ENCODE assay signal across 23 cellular contexts in the genomic region with DNA sequence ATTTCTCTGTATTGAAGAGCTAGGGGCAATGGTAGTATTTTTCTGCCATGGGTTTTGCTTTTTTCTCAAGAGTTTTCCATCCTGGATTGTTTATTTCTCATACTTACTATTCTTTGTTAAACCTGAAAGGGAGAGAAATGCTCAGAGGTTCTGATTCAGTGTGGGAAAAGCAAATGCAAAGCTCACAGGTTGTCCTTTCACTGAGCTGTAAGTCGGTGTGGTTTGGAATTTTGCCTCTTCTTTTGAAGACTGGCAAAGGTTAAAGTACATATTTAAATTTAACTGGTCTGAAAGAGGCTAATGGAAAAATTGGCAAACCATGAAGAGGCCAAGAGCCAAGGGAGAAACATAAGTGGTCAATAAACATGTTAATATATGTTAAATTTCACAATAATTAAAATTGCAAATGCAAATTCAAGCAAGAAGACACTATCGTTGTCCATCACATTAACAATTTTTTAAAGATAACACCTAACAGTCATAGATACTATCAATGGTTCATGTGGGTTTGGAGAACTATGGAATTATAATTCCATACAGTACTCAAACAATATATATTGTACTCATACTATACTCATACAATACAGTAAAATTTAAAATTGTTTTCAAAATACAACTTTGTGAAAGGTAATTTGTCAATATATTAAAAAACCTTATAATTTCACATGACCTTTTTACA.
"Had no signal": no experiment of that assay in that cellular context is flagged by ENCODE, and none has a peak within 500 bp of the region (broad histone marks: within the 10 kb centered on the region; RNA-seq: fewer than 3 reads in every experiment).

No MANE protein-coding gene starts in this region.

- H3K27me3 ChIP-seq: colonic mucosa, foreskin keratinocyte, hepatocyte, left lung, pancreas, spleen, testis, tibial nerve had no signal

- H3K36me3 Mint-ChIP-seq: natural killer cell treated with Interleukin-12 subunit alpha and Interleukin-12 subunit beta and Interleukin-15 and Interleukin-18, amount 100 ng/mL, for 72 hours; stimulated activated memory B cell treated with anti-CD40 and anti-IgM and Interleukin-4, amounts not matched to agents 10 μg/mL and 1 μg/mL and 100 μg/mL, for 72 hours had no signal

- H3K4me1 ChIP-seq: colonic mucosa, pancreas had no signal

- H3K9me3 ChIP-seq: colonic mucosa, left lung, pancreas, spleen, testis, tibial nerve had no signal

- H2AFZ ChIP-seq: hepatocyte had no signal

- H3K4me3 Mint-ChIP-seq: natural killer cell treated with Interleukin-12 subunit alpha and Interleukin-12 subunit beta and Interleukin-15 and Interleukin-18, amount 100 ng/mL, for 72 hours; stimulated activated memory B cell treated with anti-CD40 and anti-IgM and Interleukin-4, amounts not matched to agents 10 μg/mL and 1 μg/mL and 100 μg/mL, for 72 hours; stimulated activated naive CD8-positive, alpha-beta T cell treated with anti-CD3 and anti-CD28 coated beads, Interleukin-15, Interleukin-2, amounts not matched to agents 100 ng/mL and 50 ng/mL, for 24 hours had no signal

- H3K27ac ChIP-seq: colonic mucosa, foreskin keratinocyte, hepatocyte, left lung, pancreas, spleen, testis, tibial nerve had no signal

- H3K4me3 ChIP-seq: colonic mucosa, hepatocyte, left lung, lung, pancreas, spleen, testis, tibial nerve had no signal

- H3K4me1 Mint-ChIP-seq: stimulated activated memory B cell treated with anti-CD40 and anti-IgM and Interleukin-4, amounts not matched to agents 10 μg/mL and 1 μg/mL and 100 μg/mL, for 72 hours had no signal

- H3K79me2 ChIP-seq: hepatocyte had no signal

- H3K9me3 Mint-ChIP-seq: natural killer cell treated with Interleukin-12 subunit alpha and Interleukin-12 subunit beta and Interleukin-15 and Interleukin-18, amount 100 ng/mL, for 72 hours; stimulated activated memory B cell treated with anti-CD40 and anti-IgM and Interleukin-4, amounts not matched to agents 10 μg/mL and 1 μg/mL and 100 μg/mL, for 72 hours had no signal

- H3K27me3 Mint-ChIP-seq: natural killer cell treated with Interleukin-12 subunit alpha and Interleukin-12 subunit beta and Interleukin-15 and Interleukin-18, amount 100 ng/mL, for 72 hours; progenitor cell of endocrine pancreas; stimulated activated memory B cell treated with anti-CD40 and anti-IgM and Interleukin-4, amounts not matched to agents 10 μg/mL and 1 μg/mL and 100 μg/mL, for 72 hours; stimulated activated naive CD8-positive, alpha-beta T cell treated with anti-CD3 and anti-CD28 coated beads, Interleukin-15, Interleukin-2, amounts not matched to agents 100 ng/mL and 50 ng/mL, for 24 hours had no signal

- H3K36me3 ChIP-seq: colonic mucosa, left lung, pancreas, spleen, tibial nerve had no signal

- ATAC-seq: foreskin keratinocyte; left lung; natural killer cell treated with Interleukin-12 subunit alpha and Interleukin-12 subunit beta and Interleukin-15 and Interleukin-18, amount 100 ng/mL, for 72 hours; pancreas; sciatic nerve; stimulated activated memory B cell treated with anti-CD40 and anti-IgM and Interleukin-4, amounts not matched to agents 10 μg/mL and 1 μg/mL and 100 μg/mL, for 72 hours had no signal

- H3K4me2 ChIP-seq: hepatocyte had no signal

- DNase-seq: colonic mucosa; dermis blood vessel endothelial cell; foreskin keratinocyte; head of caudate nucleus; left lung; mesenchymal stem cell; midbrain; occipital lobe; pancreas; retina; spleen; stimulated activated CD4-positive, alpha-beta T cell treated with anti-CD3 and anti-CD28 coated beads, Interleukin-15, amount 100 ng/mL, for 24 hours; stimulated activated CD4-positive, alpha-beta T cell treated with anti-CD3 and anti-CD28 coated beads, Interleukin-1b, Interleukin-23, amount 100 ng/mL, for 48 hours; stimulated activated CD4-positive, alpha-beta T cell treated with anti-CD3 and anti-CD28 coated beads, Interleukin-4, amount 100 ng/mL, for 24 hours; testis had no signal

- H3K27ac Mint-ChIP-seq: natural killer cell treated with Interleukin-12 subunit alpha and Interleukin-12 subunit beta and Interleukin-15 and Interleukin-18, amount 100 ng/mL, for 72 hours; progenitor cell of endocrine pancreas; stimulated activated memory B cell treated with anti-CD40 and anti-IgM and Interleukin-4, amounts not matched to agents 10 μg/mL and 1 μg/mL and 100 μg/mL, for 72 hours; stimulated activated naive CD8-positive, alpha-beta T cell treated with anti-CD3 and anti-CD28 coated beads, Interleukin-15, Interleukin-2, amounts not matched to agents 100 ng/mL and 50 ng/mL, for 24 hours had no signal
